9 cellular contexts compared by ENCODE assay signal in the genomic region with DNA sequence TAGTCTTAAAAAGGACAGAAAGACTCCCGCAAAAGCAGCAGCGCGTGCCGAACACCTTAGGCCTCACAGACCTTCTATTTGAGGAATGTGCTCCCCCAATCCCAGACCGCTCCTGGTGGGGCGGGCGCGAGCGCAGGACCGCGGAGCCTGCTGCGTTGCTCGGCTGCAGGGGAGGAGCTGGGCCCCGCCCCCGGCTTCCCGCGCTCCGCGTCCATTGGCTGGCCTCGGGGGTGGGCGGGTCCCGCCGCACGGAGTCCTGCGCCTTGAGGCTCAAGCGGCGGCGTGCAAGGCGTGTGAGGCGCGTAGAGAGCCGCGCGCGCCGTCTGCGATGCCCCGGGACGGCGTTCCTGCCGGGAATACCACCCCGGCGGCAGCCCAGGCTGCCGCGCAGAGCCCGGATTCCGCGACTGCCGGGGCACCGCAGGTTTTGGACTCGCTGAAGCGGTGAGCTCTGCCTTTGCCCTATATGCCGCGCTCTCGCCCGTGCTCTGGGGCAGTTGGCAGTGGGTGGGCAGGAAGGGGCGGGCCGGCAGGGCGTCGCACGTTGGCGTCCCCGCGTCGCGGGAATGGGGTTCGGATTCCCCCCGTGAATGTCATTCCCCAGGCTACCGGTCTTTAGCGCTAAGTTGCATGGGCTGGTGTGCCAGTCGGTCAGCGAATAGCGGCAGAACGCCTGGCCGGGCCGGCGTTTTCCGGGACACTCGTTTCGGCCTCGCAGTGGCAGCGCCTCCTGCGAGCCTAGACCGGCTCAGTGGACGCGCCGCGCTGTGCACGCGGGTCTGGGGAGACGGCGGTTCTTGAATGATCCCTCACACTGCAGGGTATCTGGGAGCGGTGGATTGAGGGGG. TPM values are rescaled to one million over a fixed set of nuclear protein-coding genes. Genes with fewer than 3 reads are reported as not detected.
DNase-seq lines count a peak whose midpoint lies in the region; ATAC-seq and TF ChIP-seq lines count a peak whose summit lies in the region.
"Had no signal": no experiment of that assay in that cellular context is flagged by ENCODE, and none has a peak within 500 bp of the region (broad histone marks: within the 10 kb centered on the region; RNA-seq: fewer than 3 reads in every experiment).

No MANE protein-coding gene starts in this region.

- peak; percentile 74 for ATAC-seq in HG03060 (IDR thresholded peaks at IDR 0.05; ENCODE audit: low read depth, unreplicated experiment)

- peaks cover 44% of the 10 kb centered on the region for H3K27me3 Mint-ChIP-seq in chondrocyte (ENCODE audit: low read depth)

- TF ChIP-seq POLR2A in GM18526 (IDR thresholded peaks at IDR 0.05; ENCODE audit: extremely low read depth, insufficient read length), result peak; percentile 54

- peak overlapping the region; percentile 74 for H3K27ac ChIP-seq in 22Rv1
- H3K27ac ChIP-seq in layer of hippocampus (ENCODE audit: low read depth, low read length), result peak overlapping the region; percentile 82
- H3K27ac ChIP-seq: BLaER1 treated with 17β-estradiol and CSF1 and Interleukin-3, amounts not matched to agents 10 nM and 100 nM had no signal

- H3K36me3 Mint-ChIP-seq in chondrocyte (ENCODE audit: low read depth), result no peaks in the 10 kb centered on the region

- TF ChIP-seq CTCF in 22Rv1 (IDR thresholded peaks at IDR 0.05) (no peak; the same call in 1 of the 2 replicates), chondrocyte (IDR thresholded peaks at IDR 0.05) (no peak)

- H3K27ac Mint-ChIP-seq in chondrocyte (ENCODE audit: unreplicated experiment), result peak overlapping the region; percentile 64

- DNase-seq in NCI-H2171 treated with DMSO at 0.1 percent for 48 hours (lab: John Stamatoyannopoulos, UW) (peak; percentile 77), chondrocyte (ENCODE audit: low spot score) (no peak)
- DNase-seq in activated CD4-positive, alpha-beta T cell treated with anti-CD3 and anti-CD28 coated beads for 4 hours, result peak; percentile 82 to 84
- DNase-seq in stimulated activated CD4-positive, alpha-beta T cell treated with anti-CD3 and anti-CD28 coated beads, Interleukin-15, amount 100 ng/mL, for 24 hours, result peak; percentile 94

- peak overlapping the region; percentile 82 for H3K4me3 Mint-ChIP-seq in chondrocyte (ENCODE audit: unreplicated experiment)

- no peaks in the 10 kb centered on the region for H3K27me3 ChIP-seq in layer of hippocampus (ENCODE audit: control insufficient read depth, insufficient read depth, low read length)
- H3K27me3 ChIP-seq: BLaER1 treated with 17β-estradiol and CSF1 and Interleukin-3, amounts not matched to agents 10 nM and 100 nM had no signal

- peaks cover 13% of the 10 kb centered on the region for H3K9me3 Mint-ChIP-seq in chondrocyte (ENCODE audit: low read depth)

- H3K4me1 Mint-ChIP-seq in chondrocyte (ENCODE audit: low read depth), result peaks cover 16% of the 10 kb centered on the region

RNA-seq across cellular contexts. Expression of gene PAIP2B, which starts 49.6 kb away (rescaled TPM):
- 0.67 to 0.73 TPM (median 0.70 TPM) in 3 replicates for total RNA-seq in chondrocyte

RNA-seq across cellular contexts. Expression of gene ZNF638, which starts 55.0 kb away (rescaled TPM):
- total RNA-seq in chondrocyte, result 79.8 to 121 TPM (median 83.4 TPM) in 3 replicates
